Comparison of ENCODE assay signal across 15 cellular contexts in genomic region chr10:120392671-120393079, GRCh38.
"Had no signal": no experiment of that assay in that cellular context is flagged by ENCODE, and none has a peak within 500 bp of the region (broad histone marks: within the 10 kb centered on the region; RNA-seq: fewer than 3 reads in every experiment).

No MANE protein-coding gene starts in this region.

- H3K27me3 ChIP-seq: cardiac muscle cell, gastrocnemius medialis, heart left ventricle had no signal

- H3K27ac ChIP-seq: cardiac muscle cell, epithelial cell of prostate, gastrocnemius medialis, heart left ventricle had no signal

- H3K36me3 ChIP-seq: cardiac muscle cell, gastrocnemius medialis, heart left ventricle had no signal

- H3K9me3 ChIP-seq: gastrocnemius medialis, heart left ventricle had no signal

- H3K4me3 ChIP-seq: cardiac muscle cell, gastrocnemius medialis, heart left ventricle had no signal

- ATAC-seq: activated T-cell treated with anti-CD3 and anti-CD28 coated beads, Interleukin-2, amount 50 U/mL, for 4 hours; gastrocnemius medialis; heart left ventricle; natural killer cell had no signal

- DNase-seq: activated CD4-positive, alpha-beta memory T cell treated with anti-CD3 and anti-CD28 coated beads for 36 hours; activated CD4-positive, alpha-beta T cell treated with anti-CD3 and anti-CD28 coated beads for 1 hour; activated effector memory CD4-positive, alpha-beta T cell treated with Interleukin-2 at 50 U/mL for 16 hours; activated naive CD4-positive, alpha-beta T cell treated with anti-CD3 and anti-CD28 coated beads, Interleukin-2, amount 50 U/mL, for 16 hours; activated T-cell treated with anti-CD3 and anti-CD28 coated beads, Interleukin-2, amount 50 U/mL, for 4 hours; gastrocnemius medialis; heart left ventricle; natural killer cell; small intestine; stimulated activated CD4-positive, alpha-beta T cell treated with anti-CD3 and anti-CD28 coated beads, Interleukin-4, amount 100 ng/mL, for 24 hours; stimulated activated naive CD4-positive, alpha-beta T cell; substantia nigra; T-helper 9 cell had no signal

- H3K4me1 ChIP-seq: gastrocnemius medialis, heart left ventricle had no signal
